ENCODE assay signal across 8 cellular contexts in the genomic region with DNA sequence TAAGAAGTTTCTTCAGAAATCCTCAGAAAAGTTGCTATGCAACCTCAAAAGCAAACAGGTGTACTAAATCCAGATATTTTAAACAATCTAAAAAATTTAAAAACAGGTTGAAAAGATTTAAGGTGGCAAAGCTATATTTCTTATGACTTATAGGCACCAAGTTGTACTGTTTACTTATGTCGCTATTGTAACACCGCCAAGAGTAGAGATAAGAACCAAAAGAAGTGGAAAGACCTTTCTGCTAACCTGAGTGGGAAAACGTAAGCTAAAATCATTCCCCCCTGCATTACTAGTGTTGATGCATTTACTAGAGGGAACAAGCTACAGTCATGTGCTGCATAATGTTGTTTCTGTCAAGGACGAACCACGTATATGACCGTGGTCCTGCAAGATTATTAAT.
"Had no signal": no experiment of that assay in that cellular context is flagged by ENCODE, and none has a peak within 500 bp of the region (broad histone marks: within the 10 kb centered on the region; RNA-seq: fewer than 3 reads in every experiment).

No MANE protein-coding gene starts in this region.

- FAIRE-seq: HTR-8/SVneo, K562 had no signal

- H3K27ac ChIP-seq: GM23248 had no signal

- H3K9me3 Mint-ChIP-seq: H9 had no signal

- H3K4me3 Mint-ChIP-seq: H9 had no signal

- DNase-seq: GM23248, GOT3, H9, HCEC 1CT, IMR-90, KG1 had no signal

- H3K4me1 Mint-ChIP-seq: H9 had no signal

- H3K4me3 ChIP-seq: GM23248, K562 had no signal

- ATAC-seq: K562 had no signal
